ENCODE assay signal across 2 cellular contexts in the genomic region with DNA sequence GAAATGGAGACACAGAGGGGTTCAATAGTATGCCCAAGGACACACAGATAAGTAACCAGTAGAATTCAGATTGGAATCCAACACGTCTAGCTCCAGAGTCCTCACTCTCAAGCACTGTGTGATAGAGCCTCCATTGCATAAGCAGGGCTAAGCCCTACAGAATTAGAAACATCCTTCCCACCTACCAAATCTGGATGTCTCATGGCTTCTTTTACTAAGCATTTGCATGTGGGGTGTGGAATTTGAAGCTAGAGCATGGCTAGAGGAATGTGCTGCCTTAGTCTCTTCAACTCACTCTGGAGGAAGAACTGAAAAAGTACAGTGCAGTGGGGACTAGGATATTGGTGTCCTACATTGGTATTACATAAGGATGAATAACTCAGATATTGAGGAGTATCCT.
TF ChIP-seq lines count a peak whose summit lies in the region.

No MANE protein-coding gene starts in this region.

TF ChIP-seq in liver, 16 proteins besides CTCF, POLR2A, EP300 and RAD21:
- TF ChIP-seq NR2F2 (IDR thresholded peaks at IDR 0.05) (no peak), RXRA (IDR thresholded peaks at IDR 0.05) (no peak), HNF4G (IDR thresholded peaks at IDR 0.05) (no peak), SP1 (IDR thresholded peaks at IDR 0.05) (no peak), EGR1 (IDR thresholded peaks at IDR 0.05; ENCODE audit: low read depth in 2 of 2) (no peak), YY1 (IDR thresholded peaks at IDR 0.05) (no peak), TAF1 (conservative IDR thresholded peaks at IDR 0.05) (no peak), FOXA1 (IDR thresholded peaks at IDR 0.05) (no peak)
- TF ChIP-seq, protein P1, sequence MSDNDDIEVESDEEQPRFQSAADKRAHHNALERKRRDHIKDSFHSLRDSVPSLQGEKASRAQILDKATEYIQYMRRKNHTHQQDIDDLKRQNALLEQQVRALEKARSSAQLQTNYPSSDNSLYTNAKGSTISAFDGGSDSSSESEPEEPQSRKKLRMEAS (IDR thresholded peaks at IDR 0.05), result no peak
- TF ChIP-seq, protein P2, sequence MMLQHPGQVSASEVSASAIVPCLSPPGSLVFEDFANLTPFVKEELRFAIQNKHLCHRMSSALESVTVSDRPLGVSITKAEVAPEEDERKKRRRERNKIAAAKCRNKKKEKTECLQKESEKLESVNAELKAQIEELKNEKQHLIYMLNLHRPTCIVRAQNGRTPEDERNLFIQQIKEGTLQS (IDR thresholded peaks at IDR 0.05), result no peak
- TF ChIP-seq, protein P3, sequence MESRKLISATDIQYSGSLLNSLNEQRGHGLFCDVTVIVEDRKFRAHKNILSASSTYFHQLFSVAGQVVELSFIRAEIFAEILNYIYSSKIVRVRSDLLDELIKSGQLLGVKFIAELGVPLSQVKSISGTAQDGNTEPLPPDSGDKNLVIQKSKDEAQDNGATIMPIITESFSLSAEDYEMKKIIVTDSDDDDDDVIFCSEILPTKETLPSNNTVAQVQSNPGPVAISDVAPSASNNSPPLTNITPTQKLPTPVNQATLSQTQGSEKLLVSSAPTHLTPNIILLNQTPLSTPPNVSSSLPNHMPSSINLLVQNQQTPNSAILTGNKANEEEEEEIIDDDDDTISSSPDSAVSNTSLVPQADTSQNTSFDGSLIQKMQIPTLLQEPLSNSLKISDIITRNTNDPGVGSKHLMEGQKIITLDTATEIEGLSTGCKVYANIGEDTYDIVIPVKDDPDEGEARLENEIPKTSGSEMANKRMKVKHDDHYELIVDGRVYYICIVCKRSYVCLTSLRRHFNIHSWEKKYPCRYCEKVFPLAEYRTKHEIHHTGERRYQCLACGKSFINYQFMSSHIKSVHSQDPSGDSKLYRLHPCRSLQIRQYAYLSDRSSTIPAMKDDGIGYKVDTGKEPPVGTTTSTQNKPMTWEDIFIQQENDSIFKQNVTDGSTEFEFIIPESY (IDR thresholded peaks at IDR 0.05), result no peak
- TF ChIP-seq, protein P4, sequence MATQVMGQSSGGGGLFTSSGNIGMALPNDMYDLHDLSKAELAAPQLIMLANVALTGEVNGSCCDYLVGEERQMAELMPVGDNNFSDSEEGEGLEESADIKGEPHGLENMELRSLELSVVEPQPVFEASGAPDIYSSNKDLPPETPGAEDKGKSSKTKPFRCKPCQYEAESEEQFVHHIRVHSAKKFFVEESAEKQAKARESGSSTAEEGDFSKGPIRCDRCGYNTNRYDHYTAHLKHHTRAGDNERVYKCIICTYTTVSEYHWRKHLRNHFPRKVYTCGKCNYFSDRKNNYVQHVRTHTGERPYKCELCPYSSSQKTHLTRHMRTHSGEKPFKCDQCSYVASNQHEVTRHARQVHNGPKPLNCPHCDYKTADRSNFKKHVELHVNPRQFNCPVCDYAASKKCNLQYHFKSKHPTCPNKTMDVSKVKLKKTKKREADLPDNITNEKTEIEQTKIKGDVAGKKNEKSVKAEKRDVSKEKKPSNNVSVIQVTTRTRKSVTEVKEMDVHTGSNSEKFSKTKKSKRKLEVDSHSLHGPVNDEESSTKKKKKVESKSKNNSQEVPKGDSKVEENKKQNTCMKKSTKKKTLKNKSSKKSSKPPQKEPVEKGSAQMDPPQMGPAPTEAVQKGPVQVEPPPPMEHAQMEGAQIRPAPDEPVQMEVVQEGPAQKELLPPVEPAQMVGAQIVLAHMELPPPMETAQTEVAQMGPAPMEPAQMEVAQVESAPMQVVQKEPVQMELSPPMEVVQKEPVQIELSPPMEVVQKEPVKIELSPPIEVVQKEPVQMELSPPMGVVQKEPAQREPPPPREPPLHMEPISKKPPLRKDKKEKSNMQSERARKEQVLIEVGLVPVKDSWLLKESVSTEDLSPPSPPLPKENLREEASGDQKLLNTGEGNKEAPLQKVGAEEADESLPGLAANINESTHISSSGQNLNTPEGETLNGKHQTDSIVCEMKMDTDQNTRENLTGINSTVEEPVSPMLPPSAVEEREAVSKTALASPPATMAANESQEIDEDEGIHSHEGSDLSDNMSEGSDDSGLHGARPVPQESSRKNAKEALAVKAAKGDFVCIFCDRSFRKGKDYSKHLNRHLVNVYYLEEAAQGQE (IDR thresholded peaks at IDR 0.05), result no peak

TF ChIP-seq in HepG2, 621 proteins besides CTCF, POLR2A, EP300 and RAD21:
- TF ChIP-seq ZMYM2 (CRISPR knock-in tag; IDR thresholded peaks at IDR 0.05) (no peak), NFE2L1 (CRISPR knock-in tag; IDR thresholded peaks at IDR 0.05; ENCODE audit: borderline replicate concordance) (no peak), POGZ (CRISPR knock-in tag; IDR thresholded peaks at IDR 0.05) (no peak)
- TF ChIP-seq, protein P5, sequence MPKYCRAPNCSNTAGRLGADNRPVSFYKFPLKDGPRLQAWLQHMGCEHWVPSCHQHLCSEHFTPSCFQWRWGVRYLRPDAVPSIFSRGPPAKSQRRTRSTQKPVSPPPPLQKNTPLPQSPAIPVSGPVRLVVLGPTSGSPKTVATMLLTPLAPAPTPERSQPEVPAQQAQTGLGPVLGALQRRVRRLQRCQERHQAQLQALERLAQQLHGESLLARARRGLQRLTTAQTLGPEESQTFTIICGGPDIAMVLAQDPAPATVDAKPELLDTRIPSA (CRISPR knock-in tag; IDR thresholded peaks at IDR 0.05; ENCODE audit: borderline replicate concordance), result no peak
TF ChIP-seq in HepG2: peak in this region for 0.
